ENCODE assay signal across 19 cellular contexts in the genomic region with DNA sequence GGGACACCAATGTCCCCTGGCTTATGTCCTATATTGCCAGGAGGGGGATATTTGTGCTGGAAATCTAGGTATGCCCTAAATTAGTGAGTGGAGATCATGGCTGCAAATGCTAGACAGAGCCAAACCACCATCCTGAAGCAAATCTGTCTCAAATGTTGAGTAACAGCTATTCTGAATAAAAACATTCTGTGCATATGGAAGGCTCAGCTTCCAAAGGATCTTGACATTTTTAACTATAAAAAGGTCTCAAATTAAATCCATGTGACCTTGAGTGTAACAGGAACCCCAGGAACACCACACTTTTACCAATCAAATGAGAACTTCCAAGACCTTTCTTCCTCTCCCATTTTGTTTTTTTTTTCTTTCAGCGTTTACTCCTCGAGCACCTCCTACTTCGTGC.
DNase-seq lines count a peak whose midpoint lies in the region; ATAC-seq, FAIRE-seq and TF ChIP-seq lines count a peak whose summit lies in the region.
"Had no signal": no experiment of that assay in that cellular context is flagged by ENCODE, and none has a peak within 500 bp of the region (broad histone marks: within the 10 kb centered on the region; RNA-seq: fewer than 3 reads in every experiment).

No MANE protein-coding gene starts in this region.

- H3K4me1 ChIP-seq in Caco-2 (peaks cover 58% of the 10 kb centered on the region), astrocyte (ENCODE audit: insufficient read depth, low read length) (peaks cover 12% of the 10 kb centered on the region)

- no peaks in the 10 kb centered on the region for H3K79me2 ChIP-seq in astrocyte (ENCODE audit: insufficient read depth, low read length)

- H3K9ac ChIP-seq in astrocyte (ENCODE audit: low read length): no peak overlapping the region

- ATAC-seq in HG02678 (IDR thresholded peaks at IDR 0.05; ENCODE audit: unreplicated experiment): no peak
- ATAC-seq: GM23338 had no signal

- FAIRE-seq in astrocyte (lab: Jason Lieb, UNC): peak; percentile 20
- FAIRE-seq: G401.6, GM19239 had no signal

- no peak overlapping the region for H3K27ac ChIP-seq in astrocyte (ENCODE audit: low read depth, low read length)
- H3K27ac ChIP-seq: Peyer's patch had no signal

- H3K9me3 ChIP-seq in Caco-2 (no peaks in the 10 kb centered on the region), astrocyte (ENCODE audit: insufficient read depth, low read depth, low read length) (no peaks in the 10 kb centered on the region)
- H3K9me3 ChIP-seq: Peyer's patch had no signal

- H3K27me3 ChIP-seq in Caco-2 (replicated peaks; ENCODE audit: control insufficient read depth, insufficient read depth, low read length) (no peaks in the 10 kb centered on the region), astrocyte (ENCODE audit: insufficient read depth, low read length) (no peaks in the 10 kb centered on the region)
- H3K27me3 ChIP-seq: Peyer's patch had no signal

- CTCF ChIA-PET in Caco-2 (lab: Charles Lee): no interaction called here

- TF ChIP-seq CTCF in Caco-2 (IDR thresholded peaks at IDR 0.05; ENCODE audit: insufficient read depth in 1 of 2, low read depth in 1 of 2, low read length in 1 of 2, severe bottlenecking in 1 of 2, unreplicated experiment in 1 of 2): no peak
- no peak for TF ChIP-seq CTCF in astrocyte (IDR thresholded peaks at IDR 0.05; ENCODE audit: insufficient read depth, low read depth, low read length)
- TF ChIP-seq CTCF in fibroblast of villous mesenchyme (IDR thresholded peaks at IDR 0.05; ENCODE audit: insufficient read depth, low read depth, low read length): no peak
- TF ChIP-seq CTCF in progenitor cell of endocrine pancreas (IDR thresholded peaks at IDR 0.05; ENCODE audit: unreplicated experiment): no peak

- H3K4me1 Mint-ChIP-seq in Caco-2 (ENCODE audit: low read depth, unreplicated experiment): peaks cover 74% of the 10 kb centered on the region
- peaks cover 12% of the 10 kb centered on the region for H3K4me1 Mint-ChIP-seq in astrocyte (ENCODE audit: low read depth, unreplicated experiment)
- peaks cover 41% of the 10 kb centered on the region for H3K4me1 Mint-ChIP-seq in progenitor cell of endocrine pancreas (ENCODE audit: low read depth)

- DNase-seq in Caco-2 (no peak), astrocyte (ENCODE audit: low read depth) (no peak), fibroblast of villous mesenchyme (ENCODE audit: low read depth) (peak; percentile 9), progenitor cell of endocrine pancreas (ENCODE audit: low spot score, unreplicated experiment) (no peak), KG1 (lab: John Stamatoyannopoulos, UW) (no peak), T1000 (lab: John Stamatoyannopoulos, UW) (no peak)
- DNase-seq: DMS 273 treated with DMSO at 0.1 percent for 48 hours; DND-41; NCI-H1105; NCI-H1694; NCI-H510A; NCI-H748 treated with DMSO at 0.1 percent for 48 hours; NK-92 treated with Interleukin-12 subunit alpha and Interleukin-12 subunit beta, amount 100 ng/mL, for 24 hours; Peyer's patch had no signal

- H3K4me3 Mint-ChIP-seq in Caco-2 (ENCODE audit: unreplicated experiment): no peak overlapping the region
- no peak overlapping the region for H3K4me3 Mint-ChIP-seq in astrocyte (ENCODE audit: unreplicated experiment)
- H3K4me3 Mint-ChIP-seq in progenitor cell of endocrine pancreas (ENCODE audit: low read depth): no peak overlapping the region
- H3K4me3 Mint-ChIP-seq: CD14-positive monocyte, GM23338 had no signal

- peak overlapping the region; percentile 54 for H3K27ac Mint-ChIP-seq in Caco-2 (ENCODE audit: unreplicated experiment)
- H3K27ac Mint-ChIP-seq in astrocyte (ENCODE audit: unreplicated experiment): no peak overlapping the region
- H3K27ac Mint-ChIP-seq in progenitor cell of endocrine pancreas: peak overlapping the region; percentile 29
- H3K27ac Mint-ChIP-seq: CD14-positive monocyte, GM23338 had no signal

- H4K20me1 ChIP-seq in astrocyte (ENCODE audit: insufficient read depth, low read length): no peaks in the 10 kb centered on the region

- H3K36me3 Mint-ChIP-seq in Caco-2 (ENCODE audit: insufficient read depth, unreplicated experiment) (peaks cover 95% of the 10 kb centered on the region), astrocyte (ENCODE audit: low read depth, unreplicated experiment) (peaks cover 2% of the 10 kb centered on the region), progenitor cell of endocrine pancreas (ENCODE audit: insufficient read depth) (peaks cover 3% of the 10 kb centered on the region)

- no peaks in the 10 kb centered on the region; the same call in none of the 2 replicates for H3K36me3 ChIP-seq in Caco-2 (ENCODE audit: control insufficient read depth, insufficient read depth, low read length)
- no peaks in the 10 kb centered on the region for H3K36me3 ChIP-seq in astrocyte (ENCODE audit: insufficient read depth, low read length)
- H3K36me3 ChIP-seq: Peyer's patch had no signal

- BruUV-seq in Caco-2 (replicated peaks; lab: Mats Ljungman, UMichigan): no TSS peak

- intact Hi-C loops in Caco-2 (cut with micrococcal nuclease; ENCODE audit: unreplicated experiment): loop anchor here (10.0 kb wide), 1 partner anchor 159 kb away; no protein-coding TSS in a partner anchor

- H3K4me2 ChIP-seq in astrocyte (ENCODE audit: low read length): no peak overlapping the region
- H3K4me2 ChIP-seq: GM23338 had no signal

- H2AFZ ChIP-seq in astrocyte (ENCODE audit: low read depth, low read length): no peak overlapping the region
- H2AFZ ChIP-seq: GM23338 had no signal

- POLR2A ChIA-PET in Caco-2 (lab: Charles Lee): no interaction called here

- H3K4me3 ChIP-seq in Caco-2 (ENCODE audit: low read depth, low read length) (no peak overlapping the region), astrocyte (ENCODE audit: insufficient read depth, low read depth, low read length) (no peak overlapping the region), fibroblast of villous mesenchyme (ENCODE audit: low read depth, low read length) (no peak overlapping the region)
- H3K4me3 ChIP-seq: GM23338, Peyer's patch had no signal

- H3K27me3 Mint-ChIP-seq in Caco-2 (ENCODE audit: insufficient read depth, unreplicated experiment) (no peaks in the 10 kb centered on the region), astrocyte (ENCODE audit: low read depth, unreplicated experiment) (peaks cover 7% of the 10 kb centered on the region), progenitor cell of endocrine pancreas (peaks cover 4% of the 10 kb centered on the region)

- peaks cover 11% of the 10 kb centered on the region for H3K9me3 Mint-ChIP-seq in Caco-2 (ENCODE audit: unreplicated experiment)
- peaks cover 2% of the 10 kb centered on the region for H3K9me3 Mint-ChIP-seq in astrocyte (ENCODE audit: unreplicated experiment)
- peaks cover 4% of the 10 kb centered on the region for H3K9me3 Mint-ChIP-seq in progenitor cell of endocrine pancreas (ENCODE audit: low read depth)
